ENCODE assay signal across 7 cellular contexts in genomic region chr2:95076705-95077520, GRCh38. TPM values are rescaled to one million over a fixed set of nuclear protein-coding genes. Genes with fewer than 3 reads are reported as not detected.
DNase-seq lines count a peak whose midpoint lies in the region; ATAC-seq, FAIRE-seq and TF ChIP-seq lines count a peak whose summit lies in the region.

No MANE protein-coding gene starts in this region.

- ATAC-seq in HG02759 (IDR thresholded peaks at IDR 0.05; ENCODE audit: unreplicated experiment), result peak; percentile 86

- no peak for TF ChIP-seq POLR2A in GM12891 (IDR thresholded peaks at IDR 0.05; ENCODE audit: low read depth, low read length)

- peak; percentile 94 for TF ChIP-seq CTCF in kidney epithelial cell (IDR thresholded peaks at IDR 0.05; ENCODE audit: insufficient read depth, low read length, poor library complexity, severe bottlenecking)

- DNase-seq in GM12891 (ENCODE audit: insufficient read length, low spot score) (peak; percentile 75), NCI-H1694 (lab: John Stamatoyannopoulos, UW) (peak; percentile 32), caudate nucleus (lab: John Stamatoyannopoulos, UW) (peak in 55 of 61 donors; percentile 26 to 91 (median 73)), kidney epithelial cell (ENCODE audit: low read depth) (no peak)
- DNase-seq in activated CD4-positive, CD25-positive, alpha-beta regulatory T cell treated with anti-CD3 and anti-CD28 coated beads, Interleukin-2, amount 50 U/mL, for 16 hours (ENCODE audit: low read depth, low spot score), result peak; percentile 78
- peak; percentile 74 to 84 (median 78) for DNase-seq in stimulated activated CD4-positive, alpha-beta T cell treated with anti-CD3 and anti-CD28 coated beads, Interleukin-1b, Interleukin-23, amount 100 ng/mL, for 24 hours (ENCODE audit: low read depth in 4 of 4, low spot score in 1 of 4)

- H3K27ac ChIP-seq in caudate nucleus (ENCODE audit: low read depth, low read length), result peak overlapping the region; percentile 19

- H3K4me3 ChIP-seq in kidney epithelial cell (ENCODE audit: low read depth, low read length), result peak overlapping the region; percentile 44

- peaks cover 24% of the 10 kb centered on the region for H3K27me3 ChIP-seq in kidney epithelial cell (ENCODE audit: control insufficient read depth, insufficient read depth, low read length)

- H3K36me3 ChIP-seq in kidney epithelial cell (ENCODE audit: control insufficient read depth, insufficient read depth, low read length), result no peaks in the 10 kb centered on the region

- peak; percentile 90 for FAIRE-seq in GM12891 (lab: Jason Lieb, UNC)

TF ChIP-seq in GM12891, 5 proteins besides CTCF, POLR2A, EP300 and RAD21:
- TF ChIP-seq TAF1 (IDR thresholded peaks at IDR 0.05; ENCODE audit: low read depth, low read length) (no peak), POU2F2 (IDR thresholded peaks at IDR 0.05; ENCODE audit: low read depth, low read length) (0 out of 2 replicates have a peak, but pooled peaks have one; percentile 29)

RNA-seq across cellular contexts. Expression of gene MRPS5, which starts 44.7 kb away (rescaled TPM):
- polyA plus RNA-seq in GM12891 (2012; ENCODE audit: low read depth, missing spikeins), result 45.2 TPM
- total RNA-seq in kidney epithelial cell, result 44.9 and 66.1 TPM in 2 replicates

RNA-seq across cellular contexts. Expression of gene MAL, which starts 51.4 kb away (rescaled TPM):
- polyA plus RNA-seq in GM12891 (2012; ENCODE audit: low read depth, missing spikeins), result 11.2 TPM
- total RNA-seq in kidney epithelial cell, result 9.6 and 19.1 TPM in 2 replicates
